9 cellular contexts compared by ENCODE assay signal in genomic region chr17:50062323-50063243, GRCh38. TPM values are rescaled to one million over a fixed set of nuclear protein-coding genes. Genes with fewer than 3 reads are reported as not detected.
A peak's percentile ranks its signal among the peaks of the same experiment; 100 is the strongest.
DNase-seq lines count a peak whose midpoint lies in the region; ATAC-seq and TF ChIP-seq lines count a peak whose summit lies in the region.
"Had no signal": no experiment of that assay in that cellular context is flagged by ENCODE, and none has a peak within 500 bp of the region (broad histone marks: within the 10 kb centered on the region; RNA-seq: fewer than 3 reads in every experiment).

No MANE protein-coding gene starts in this region.

- H3K4me3 Mint-ChIP-seq in T-cell, result no peak overlapping the region
- H3K4me3 Mint-ChIP-seq: WTC11 had no signal

- no peak overlapping the region for H3K9ac ChIP-seq in rectal smooth muscle tissue (ENCODE audit: low read length)

- peaks cover 8% of the 10 kb centered on the region for H3K36me3 Mint-ChIP-seq in T-cell

- H3K36me3 ChIP-seq in RWPE2 (ENCODE audit: low read depth), result peaks cover 90% of the 10 kb centered on the region
- no peaks in the 10 kb centered on the region for H3K36me3 ChIP-seq in rectal smooth muscle tissue (ENCODE audit: control insufficient read depth, insufficient read depth, low read length)

- POLR2A ChIA-PET in T-cell (lab: Charles Lee), result no interaction called here

- no peaks in the 10 kb centered on the region for H3K9me3 Mint-ChIP-seq in T-cell
- H3K9me3 Mint-ChIP-seq: WTC11 had no signal

- peaks cover 0 to 3% of the 10 kb centered on the region in 2 donors for H3K27me3 Mint-ChIP-seq in T-cell

- H3K27me3 ChIP-seq in RWPE2 (ENCODE audit: insufficient read depth, poor library complexity, severe bottlenecking), result no peaks in the 10 kb centered on the region
- H3K27me3 ChIP-seq in rectal smooth muscle tissue (ENCODE audit: control insufficient read depth, insufficient read depth, low read length), result no peaks in the 10 kb centered on the region

- DNase-seq in DMS79 (lab: John Stamatoyannopoulos, UW) (peak; percentile 68), RWPE2 (ENCODE audit: low spot score) (peak; percentile 100), fibroblast of the aortic adventitia (ENCODE audit: low read depth) (peak; percentile 57), D341Med (ENCODE audit: low spot score) (no peak), cortex of kidney (lab: John Stamatoyannopoulos, UW) (no peak), T-cell (no peak)

- peaks cover 3 to 10% (median 8%) of the 10 kb centered on the region in 3 donors for H3K4me1 Mint-ChIP-seq in T-cell

- H3K9me3 ChIP-seq in RWPE2 (ENCODE audit: severe bottlenecking), result no peaks in the 10 kb centered on the region

- ATAC-seq in RWPE2 (ENCODE audit: low read depth), result peak; percentile 65
- ATAC-seq in T-cell (replicated peaks in 1 of 4), result no peak
- ATAC-seq in GM21367 (IDR thresholded peaks at IDR 0.05; ENCODE audit: unreplicated experiment), result no peak
- ATAC-seq: WTC11 had no signal

- TF ChIP-seq CTCF in RWPE2 (IDR thresholded peaks at IDR 0.05; ENCODE audit: poor library complexity, severe bottlenecking) (no peak), fibroblast of the aortic adventitia (IDR thresholded peaks at IDR 0.05; ENCODE audit: insufficient read depth, low read length) (no peak)

- H3K4me3 ChIP-seq in RWPE2 (ENCODE audit: severe bottlenecking), result peak overlapping the region; percentile 2
- H3K4me3 ChIP-seq in fibroblast of the aortic adventitia (ENCODE audit: low read depth, low read length), result no peak overlapping the region
- no peak overlapping the region for H3K4me3 ChIP-seq in rectal smooth muscle tissue (ENCODE audit: low read length)

- no peak overlapping the region for H3K27ac Mint-ChIP-seq in T-cell
- H3K27ac Mint-ChIP-seq: WTC11 had no signal

- peak overlapping the region; percentile 100 for H3K27ac ChIP-seq in RWPE2 (ENCODE audit: poor library complexity, severe bottlenecking)
- H3K27ac ChIP-seq in rectal smooth muscle tissue (ENCODE audit: low read depth, low read length), result peak overlapping the region; percentile 72

- H3K4me1 ChIP-seq in RWPE2 (ENCODE audit: insufficient read depth, poor library complexity, severe bottlenecking), result peaks cover 58% of the 10 kb centered on the region
- peaks cover 55% of the 10 kb centered on the region for H3K4me1 ChIP-seq in rectal smooth muscle tissue (ENCODE audit: control insufficient read depth, insufficient read depth, low read length)

- CTCF ChIA-PET in T-cell (lab: Charles Lee), result no interaction called here

RNA-seq across cellular contexts. Expression of gene ITGA3, which starts 6.7 kb away (rescaled TPM):
- 16.1 and 35.1 TPM in 2 replicates for total RNA-seq in fibroblast of the aortic adventitia (ENCODE audit: low replicate concordance)
- total RNA-seq in T-cell, result 10 to 100 TPM in 3 of 5 donors, 1 to 10 TPM in 2; 8.5 to 20.0 (median 14.8) TPM

RNA-seq across cellular contexts. Expression of gene PDK2, which starts 32.6 kb away (rescaled TPM):
- total RNA-seq in fibroblast of the aortic adventitia (ENCODE audit: low replicate concordance), result 13.2 and 37.8 TPM in 2 replicates
- total RNA-seq in T-cell, result 10 to 100 TPM; 18.8 to 37.2 (median 30.0) TPM

Comparison
In these comparisons a context has a peak if more than half of its experiments do, and no peak if none do; other contexts are left out.
1. DNase-seq: peak in DMS79 (single experiment), RWPE2 (single experiment) and fibroblast of the aortic adventitia (single experiment); none in D341Med (single experiment), cortex of kidney (single experiment) and T-cell (0 of 34).